Comparison of ENCODE assay signal across 39 cellular contexts in the genomic region with DNA sequence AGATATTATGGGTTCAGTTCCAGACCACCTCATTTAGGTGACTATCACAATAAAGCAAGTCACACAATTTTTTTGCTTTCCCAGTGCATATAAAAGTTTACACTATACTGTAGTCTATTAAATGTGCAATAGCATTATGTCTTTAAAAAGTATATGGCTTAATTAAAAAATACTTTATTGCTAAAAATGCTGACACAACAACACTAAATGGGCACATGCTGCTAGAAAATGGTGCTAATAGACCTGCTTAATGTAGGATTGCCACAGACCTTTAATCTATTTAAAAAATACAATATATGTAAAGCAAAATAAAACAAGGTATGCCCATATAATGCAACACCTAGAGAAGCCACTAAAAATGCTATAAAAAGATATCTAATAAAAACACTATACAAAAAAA. TPM values are rescaled to one million over a fixed set of nuclear protein-coding genes. Genes with fewer than 3 reads are reported as not detected.
"Had no signal": no experiment of that assay in that cellular context is flagged by ENCODE, and none has a peak within 500 bp of the region (broad histone marks: within the 10 kb centered on the region; RNA-seq: fewer than 3 reads in every experiment).

No MANE protein-coding gene starts in this region.

- DNase-seq: activated effector memory CD4-positive, alpha-beta T cell treated with anti-CD3 and anti-CD28 coated beads, Interleukin-2, amount 50 U/mL, for 16 hours; activated effector memory CD4-positive, alpha-beta T cell treated with Interleukin-2 at 50 U/mL for 16 hours; activated gamma-delta T cell; activated gamma-delta T cell treated with Interleukin-2 at 50 U/mL for 16 hours; activated naive CD4-positive, alpha-beta T cell; activated naive CD4-positive, alpha-beta T cell treated with anti-CD3 and anti-CD28 coated beads for 36 hours; activated naive CD4-positive, alpha-beta T cell treated with anti-CD3 and anti-CD28 coated beads, Interleukin-2, amount 10 ng/mL, durations not matched to agents 7 days and 5 days; activated naive CD4-positive, alpha-beta T cell treated with anti-CD3 and anti-CD28 coated beads, Interleukin-2, amount 50 U/mL, for 16 hours; activated naive CD4-positive, alpha-beta T cell treated with Interleukin-2 at 50 U/mL for 16 hours; activated naive CD8-positive, alpha-beta T cell treated with anti-CD3 and anti-CD28 coated beads for 36 hours; activated naive CD8-positive, alpha-beta T cell treated with anti-CD3 and anti-CD28 coated beads, Interleukin-2, amount 10 ng/mL, durations not matched to agents 7 days and 5 days; activated naive CD8-positive, alpha-beta T cell treated with anti-CD3 and anti-CD28 coated beads, Interleukin-2, amount 50 U/mL, for 24 hours; activated T-cell treated with anti-CD3 and anti-CD28 coated beads, Interleukin-2, amount 50 U/mL, for 24 hours; activated T-cell treated with anti-CD3 and anti-CD28 coated beads, Interleukin-2, amount 50 U/mL, for 4 hours; activated T-cell treated with anti-CD3 and anti-CD28 coated beads, Interleukin-2, amount 50 U/mL, for 48 hours; activated T-cell treated with anti-CD3 and anti-CD28 coated beads, Interleukin-2, amount 50 U/mL, for 72 hours; adrenal gland; amniotic stem cell; amygdala; anterior cingulate cortex; aorta; body of pancreas; brain microvascular endothelial cell; caudate nucleus; central memory CD4-positive, alpha-beta T cell; cerebellar nuclear complex had no signal

- H3K4me3 ChIP-seq: adrenal gland, ascending aorta, body of pancreas, breast epithelium, cardiac muscle cell had no signal

- ATAC-seq: activated naive CD4-positive, alpha-beta T cell treated with anti-CD3 and anti-CD28 coated beads, Interleukin-2, amount 50 U/mL, for 72 hours; activated naive CD8-positive, alpha-beta T cell treated with anti-CD3 and anti-CD28 coated beads, Interleukin-2, amount 50 U/mL, for 24 hours; activated T-cell treated with anti-CD3 and anti-CD28 coated beads, Interleukin-2, amount 50 U/mL, for 4 hours; activated T-cell treated with anti-CD3 and anti-CD28 coated beads, Interleukin-2, amount 50 U/mL, for 72 hours; activated T-helper 17 cell treated with anti-CD3 and anti-CD28 coated beads, Interleukin-2, amount 50 U/mL, for 72 hours; body of pancreas had no signal

- FAIRE-seq: astrocyte, bronchial epithelial cell had no signal

- H3K4me1 ChIP-seq: adrenal gland, ascending aorta, body of pancreas, breast epithelium had no signal

- H3K36me3 ChIP-seq: adrenal gland, ascending aorta, brain microvascular endothelial cell, breast epithelium, cardiac muscle cell had no signal

- H3K9me3 ChIP-seq: adrenal gland, body of pancreas had no signal

- H3K27ac ChIP-seq: adrenal gland, ascending aorta, body of pancreas, brain microvascular endothelial cell, breast epithelium, cardiac muscle cell had no signal

- H3K27me3 ChIP-seq: adrenal gland, ascending aorta, body of pancreas, brain microvascular endothelial cell, breast epithelium, cardiac muscle cell had no signal

RNA-seq across cellular contexts. Expression of a gene that starts 27.1 kb away (rescaled TPM):
- total RNA-seq: activated naive CD4-positive, alpha-beta T cell treated with anti-CD3 and anti-CD28 coated beads for 36 hours; activated naive CD4-positive, alpha-beta T cell treated with anti-CD3 and anti-CD28 coated beads, Interleukin-2, amount 50 U/mL, for 72 hours; activated naive CD8-positive, alpha-beta T cell treated with anti-CD3 and anti-CD28 coated beads for 36 hours; activated naive CD8-positive, alpha-beta T cell treated with anti-CD3 and anti-CD28 coated beads, Interleukin-2, amount 10 ng/mL, durations not matched to agents 7 days and 5 days; activated T-cell treated with anti-CD3 and anti-CD28 coated beads, Interleukin-2, amount 50 U/mL, for 4 hours; activated T-cell treated with anti-CD3 and anti-CD28 coated beads, Interleukin-2, amount 50 U/mL, for 72 hours; activated T-helper 1 cell treated with anti-CD3 and anti-CD28 coated beads, Interleukin-12 subunit alpha, Interleukin-12 subunit beta, Interleukin-2, Interleukin-4 antibody, amounts not matched to agents 30 ng/mL and 10 ng/mL and 1 ng/mL, durations not matched to agents 14 hours and 24 hours and 36 hours; activated T-helper 17 cell treated with anti-CD3 and anti-CD28 coated beads, Interleukin-2, amount 50 U/mL, for 72 hours; activated T-helper 2 cell treated with anti-CD3 and anti-CD28 coated beads, Interferon-gamma antibody, Interleukin-2, Interleukin-4, amounts not matched to agents 10 μg/mL and 5 μg/mL and 100 μg/mL, durations not matched to agents 14 hours and 24 hours and 36 hours; adrenal gland; aorta; ascending aorta; astrocyte; body of pancreas; breast epithelium; bronchial epithelial cell; cardiac muscle cell; cardiac septum; cerebellum; chondrocyte had no signal
- polyA plus RNA-seq: adipose tissue, adrenal gland, aorta, cardiac muscle cell had no signal
